ENCODE assay signal across 1 cellular context in the genomic region with DNA sequence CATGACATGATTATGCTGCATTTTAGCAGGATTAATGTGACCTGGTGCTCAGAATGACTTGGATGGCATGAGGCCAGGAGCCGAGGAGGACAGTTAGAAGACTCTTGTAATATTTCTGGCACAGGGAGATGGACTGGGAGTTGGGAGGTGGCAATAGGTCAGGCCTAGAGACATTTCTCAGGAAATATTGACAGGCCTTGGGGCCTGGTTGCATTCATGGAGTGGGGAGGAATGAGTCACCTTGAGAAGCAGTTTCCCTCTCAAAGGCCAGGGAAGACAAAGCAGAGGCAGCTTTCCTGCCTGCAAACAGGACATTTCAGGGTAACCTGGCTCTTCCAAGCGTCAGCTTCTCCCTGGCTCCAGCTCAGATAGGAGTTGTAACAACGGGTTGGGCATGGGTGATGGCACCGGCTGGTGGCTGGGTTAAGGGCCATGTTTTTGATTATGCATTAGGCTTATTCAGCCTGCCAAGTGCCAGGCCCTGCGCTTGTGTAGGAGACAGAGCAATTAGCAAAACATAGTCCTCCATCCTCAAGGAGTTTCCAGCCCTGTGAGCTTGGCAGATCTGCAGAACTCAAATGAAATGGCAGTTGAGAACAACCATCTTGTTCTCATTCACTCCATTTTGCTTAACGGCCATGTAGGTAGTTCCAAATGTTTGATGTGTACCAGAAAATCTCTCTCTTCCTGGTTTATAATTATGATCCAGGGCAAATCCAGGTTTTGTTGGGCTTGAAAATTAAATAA.
TF ChIP-seq lines count a peak whose summit lies in the region.

No MANE protein-coding gene starts in this region.

TF ChIP-seq in K562, 482 proteins besides CTCF, POLR2A, EP300 and RAD21 (continued from another document):
- no peak for TF ChIP-seq PBX2 (CRISPR knock-in tag; IDR thresholded peaks at IDR 0.05; ENCODE audit: low read depth)
- TF ChIP-seq PBX2 (tag; conservative IDR thresholded peaks at IDR 0.05; ENCODE audit: low read depth) = peak; percentile 11; the same call in 1 of the 2 replicates
- peak; percentile 57; the same call in 1 of the 2 replicates for TF ChIP-seq ESRRA (IDR thresholded peaks at IDR 0.05; ENCODE audit: borderline replicate concordance, low read depth)
- peak; percentile 50; the same call in 1 of the 2 replicates for TF ChIP-seq ETV1 (tag; conservative IDR thresholded peaks at IDR 0.05; ENCODE audit: low read depth)
- 0 out of 2 replicates have a peak, but pooled peaks have one; percentile 14 for TF ChIP-seq ZNF76 (CRISPR knock-in tag; IDR thresholded peaks at IDR 0.05; ENCODE audit: borderline replicate concordance)
- peak; percentile 58; the same call in 1 of the 2 replicates for TF ChIP-seq ZNF395 (CRISPR knock-in tag; IDR thresholded peaks at IDR 0.05)
- TF ChIP-seq DMBX1 (CRISPR knock-in tag; IDR thresholded peaks at IDR 0.05; ENCODE audit: borderline replicate concordance) = 0 out of 2 replicates have a peak, but pooled peaks have one; percentile 10
